ENCODE assay signal across 8 cellular contexts in genomic region chr7:137992738-137993394, GRCh38. TPM values are rescaled to one million over a fixed set of nuclear protein-coding genes. Genes with fewer than 3 reads are reported as not detected.
DNase-seq lines count a peak whose midpoint lies in the region; ATAC-seq and TF ChIP-seq lines count a peak whose summit lies in the region.

No MANE protein-coding gene starts in this region.

- peak; percentile 21 for DNase-seq in DMS79 treated with DMSO at 0.1 percent for 48 hours (lab: John Stamatoyannopoulos, UW)
- peak; percentile 84 for DNase-seq in brain microvascular endothelial cell
- no peak for DNase-seq in mesothelial cell of epicardium (ENCODE audit: low spot score in 2 of 2, unreplicated experiment in 2 of 2)
- DNase-seq in HK-2 (ENCODE audit: unreplicated experiment), result no peak
- no peak for DNase-seq in NCI-H187 treated with DMSO at 0.1 percent for 48 hours (lab: John Stamatoyannopoulos, UW)
- no peak for DNase-seq in stimulated activated naive CD4-positive, alpha-beta T cell treated with Interleukin-2 at 50 U/mL for 16 hours (lab: John Stamatoyannopoulos, UW)

- H3K27ac Mint-ChIP-seq in mesothelial cell of epicardium, result peak overlapping the region; percentile 75

- in situ Hi-C loops in brain microvascular endothelial cell (cut with HindIII; ENCODE audit: low pct_ligation_motif_present, low sequenced_read_pairs), result no loop called here

- peak overlapping the region; percentile 53 for H3K4me2 ChIP-seq in KMS-11

- H3K4me3 Mint-ChIP-seq in mesothelial cell of epicardium, result no peak overlapping the region

- H3K4me3 ChIP-seq in KMS-11 (IDR thresholded peaks at IDR 0.05; ENCODE audit: insufficient read depth, low read depth, low read length) (no peak overlapping the region), brain microvascular endothelial cell (ENCODE audit: low read depth, low read length) (no peak overlapping the region)

- no peak overlapping the region for H2AFZ ChIP-seq in KMS-11 (ENCODE audit: low read depth)

- H3K36me3 ChIP-seq in KMS-11 (ENCODE audit: insufficient read depth) (no peaks in the 10 kb centered on the region), brain microvascular endothelial cell (replicated peaks) (peaks cover 2% of the 10 kb centered on the region)

- H3K27me3 ChIP-seq in KMS-11 (ENCODE audit: insufficient read depth, low read depth) (no peaks in the 10 kb centered on the region), brain microvascular endothelial cell (replicated peaks) (no peaks in the 10 kb centered on the region)

- peaks cover 30% of the 10 kb centered on the region for H3K4me1 Mint-ChIP-seq in mesothelial cell of epicardium

- TF ChIP-seq CTCF in KMS-11 (conservative IDR thresholded peaks at IDR 0.05; ENCODE audit: low read depth, low read length) (no peak), brain microvascular endothelial cell (IDR thresholded peaks at IDR 0.05; ENCODE audit: low read depth, low read length, missing control alignments) (no peak), mesothelial cell of epicardium (IDR thresholded peaks at IDR 0.05; ENCODE audit: unreplicated experiment) (no peak)

- 0 out of 2 replicates have a peak, but pooled peaks cover 3% of the 10 kb centered on the region for H4K20me1 ChIP-seq in KMS-11 (ENCODE audit: insufficient read depth)

- H3K9ac ChIP-seq in KMS-11, result peak overlapping the region; percentile 5; the same call in 1 of the 2 replicates

- no peaks in the 10 kb centered on the region for H3K27me3 Mint-ChIP-seq in mesothelial cell of epicardium (ENCODE audit: low read depth)

- peaks cover 84% of the 10 kb centered on the region for H3K4me1 ChIP-seq in KMS-11 (ENCODE audit: low read depth, poor library complexity, severe bottlenecking)

- peak; percentile 56 for ATAC-seq in GM21447 (IDR thresholded peaks at IDR 0.05; ENCODE audit: unreplicated experiment)

- H3K36me3 Mint-ChIP-seq in mesothelial cell of epicardium, result peaks cover 9% of the 10 kb centered on the region

- H3K9me3 Mint-ChIP-seq in mesothelial cell of epicardium, result no peaks in the 10 kb centered on the region

- H3K27ac ChIP-seq in KMS-11 (peak overlapping the region; percentile 59), brain microvascular endothelial cell (peak overlapping the region; percentile 97)

- peaks cover 91% of the 10 kb centered on the region for H3K79me2 ChIP-seq in KMS-11 (ENCODE audit: insufficient read depth, low read depth)

RNA-seq across cellular contexts. Expression of gene CREB3L2, which starts 9.0 kb away (rescaled TPM):
- 77.8 to 82.8 TPM (median 80.4 TPM) in 3 replicates for total RNA-seq in mesothelial cell of epicardium

Comparison
In these comparisons a context has a peak if more than half of its experiments do, and no peak if none do; other contexts are left out.
1. DNase-seq: peak in DMS79 treated with DMSO at 0.1 percent for 48 hours (single experiment) and brain microvascular endothelial cell (single experiment); none in mesothelial cell of epicardium (0 of 2), HK-2 (single experiment), NCI-H187 treated with DMSO at 0.1 percent for 48 hours (single experiment) and stimulated activated naive CD4-positive, alpha-beta T cell treated with Interleukin-2 at 50 U/mL for 16 hours (single experiment).